Comparison of ENCODE assay signal across 1 cellular context in the genomic region with DNA sequence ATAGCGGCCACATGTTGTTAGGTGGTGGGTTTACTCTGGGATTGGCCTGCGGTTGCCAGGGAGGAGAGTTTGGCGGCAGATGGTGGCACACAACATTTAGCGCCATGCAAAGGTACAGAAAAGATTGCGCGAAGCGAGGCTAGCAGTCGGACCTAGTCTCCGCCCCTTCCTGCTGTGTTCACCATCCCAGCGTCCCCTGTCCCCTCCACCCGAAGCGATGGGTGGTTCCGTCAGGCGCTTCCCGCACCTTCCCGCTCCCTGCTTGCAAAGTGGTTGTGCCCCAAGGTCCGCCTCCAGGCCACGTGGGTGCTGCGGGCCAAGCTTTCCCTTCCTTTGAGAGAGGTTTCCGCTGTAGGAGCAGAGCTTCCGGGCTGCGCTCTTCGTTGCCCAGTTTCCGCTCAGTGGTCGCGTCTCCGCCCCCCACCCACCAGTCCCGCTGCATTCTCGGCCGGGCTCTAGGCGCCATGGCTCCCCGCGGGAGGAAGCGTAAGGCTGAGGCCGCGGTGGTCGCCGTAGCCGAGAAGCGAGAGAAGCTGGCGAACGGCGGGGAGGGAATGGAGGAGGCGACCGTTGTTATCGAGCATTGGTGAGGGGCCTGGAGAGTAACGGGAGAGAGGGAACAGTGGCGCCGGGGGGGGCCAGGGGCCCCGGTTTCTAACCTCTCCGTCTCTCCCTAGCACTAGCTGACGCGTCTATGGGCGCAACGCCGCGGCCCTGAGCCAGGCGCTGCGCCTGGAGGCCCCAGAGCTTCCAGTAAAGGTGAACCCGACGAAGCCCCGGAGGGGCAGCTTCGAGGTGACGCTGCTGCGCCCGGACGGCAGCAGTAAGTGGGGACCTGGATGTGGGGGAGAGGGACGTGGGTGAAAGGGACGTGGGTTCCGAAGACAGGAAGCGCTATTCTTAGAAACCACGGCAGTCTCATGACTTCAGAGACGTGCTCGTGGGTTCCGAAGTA.
TF ChIP-seq lines count a peak whose summit lies in the region.

A gene with protein sequence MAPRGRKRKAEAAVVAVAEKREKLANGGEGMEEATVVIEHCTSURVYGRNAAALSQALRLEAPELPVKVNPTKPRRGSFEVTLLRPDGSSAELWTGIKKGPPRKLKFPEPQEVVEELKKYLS (plus strand): TSS at position 360 of the 955 bp plus-strand sequence. CDS start 105 bp downstream, at position 465.

TF ChIP-seq in HepG2, 621 proteins besides CTCF, POLR2A, EP300 and RAD21 (continued from another document and continues in another):
- TF ChIP-seq, protein P1, sequence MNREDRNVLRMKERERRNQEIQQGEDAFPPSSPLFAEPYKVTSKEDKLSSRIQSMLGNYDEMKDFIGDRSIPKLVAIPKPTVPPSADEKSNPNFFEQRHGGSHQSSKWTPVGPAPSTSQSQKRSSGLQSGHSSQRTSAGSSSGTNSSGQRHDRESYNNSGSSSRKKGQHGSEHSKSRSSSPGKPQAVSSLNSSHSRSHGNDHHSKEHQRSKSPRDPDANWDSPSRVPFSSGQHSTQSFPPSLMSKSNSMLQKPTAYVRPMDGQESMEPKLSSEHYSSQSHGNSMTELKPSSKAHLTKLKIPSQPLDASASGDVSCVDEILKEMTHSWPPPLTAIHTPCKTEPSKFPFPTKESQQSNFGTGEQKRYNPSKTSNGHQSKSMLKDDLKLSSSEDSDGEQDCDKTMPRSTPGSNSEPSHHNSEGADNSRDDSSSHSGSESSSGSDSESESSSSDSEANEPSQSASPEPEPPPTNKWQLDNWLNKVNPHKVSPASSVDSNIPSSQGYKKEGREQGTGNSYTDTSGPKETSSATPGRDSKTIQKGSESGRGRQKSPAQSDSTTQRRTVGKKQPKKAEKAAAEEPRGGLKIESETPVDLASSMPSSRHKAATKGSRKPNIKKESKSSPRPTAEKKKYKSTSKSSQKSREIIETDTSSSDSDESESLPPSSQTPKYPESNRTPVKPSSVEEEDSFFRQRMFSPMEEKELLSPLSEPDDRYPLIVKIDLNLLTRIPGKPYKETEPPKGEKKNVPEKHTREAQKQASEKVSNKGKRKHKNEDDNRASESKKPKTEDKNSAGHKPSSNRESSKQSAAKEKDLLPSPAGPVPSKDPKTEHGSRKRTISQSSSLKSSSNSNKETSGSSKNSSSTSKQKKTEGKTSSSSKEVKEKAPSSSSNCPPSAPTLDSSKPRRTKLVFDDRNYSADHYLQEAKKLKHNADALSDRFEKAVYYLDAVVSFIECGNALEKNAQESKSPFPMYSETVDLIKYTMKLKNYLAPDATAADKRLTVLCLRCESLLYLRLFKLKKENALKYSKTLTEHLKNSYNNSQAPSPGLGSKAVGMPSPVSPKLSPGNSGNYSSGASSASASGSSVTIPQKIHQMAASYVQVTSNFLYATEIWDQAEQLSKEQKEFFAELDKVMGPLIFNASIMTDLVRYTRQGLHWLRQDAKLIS (CRISPR knock-in tag; IDR thresholded peaks at IDR 0.05), result no peak
- TF ChIP-seq ZSCAN21 (CRISPR knock-in tag; IDR thresholded peaks at IDR 0.05; ENCODE audit: borderline replicate concordance) (peak; percentile 55; the same call in 1 of the 2 replicates), ZNF331 (CRISPR knock-in tag; IDR thresholded peaks at IDR 0.05) (peak; percentile 80; the same call in 1 of the 2 replicates), ZSCAN25 (CRISPR knock-in tag; IDR thresholded peaks at IDR 0.05) (peak; percentile 41; the same call in 1 of the 2 replicates), ARNT2 (CRISPR knock-in tag; IDR thresholded peaks at IDR 0.05; ENCODE audit: low read depth) (0 out of 2 replicates have a peak, but pooled peaks have one; percentile 15), MXD4 (CRISPR knock-in tag; IDR thresholded peaks at IDR 0.05) (peak; percentile 76; the same call in 1 of the 2 replicates), IRF2 (CRISPR knock-in tag; IDR thresholded peaks at IDR 0.05) (peak; percentile 84), CBFB (CRISPR knock-in tag; IDR thresholded peaks at IDR 0.05) (peak; percentile 45; the same call in 1 of the 2 replicates), NRL (CRISPR knock-in tag; IDR thresholded peaks at IDR 0.05; ENCODE audit: borderline replicate concordance) (peak; percentile 44; the same call in 1 of the 2 replicates), KMT2A (CRISPR knock-in tag; IDR thresholded peaks at IDR 0.05) (peak; percentile 79; the same call in 1 of the 2 replicates), CEBPG (CRISPR knock-in tag; IDR thresholded peaks at IDR 0.05) (peak; percentile 24; the same call in 1 of the 2 replicates), KDM5B (CRISPR knock-in tag; IDR thresholded peaks at IDR 0.05; ENCODE audit: borderline replicate concordance) (peak; percentile 44; the same call in 1 of the 2 replicates), ZNF136 (CRISPR knock-in tag; IDR thresholded peaks at IDR 0.05; ENCODE audit: low read depth) (0 out of 2 replicates have a peak, but pooled peaks have one; percentile 39), ZBTB7B (CRISPR knock-in tag; IDR thresholded peaks at IDR 0.05) (peak; percentile 87), SP2 (CRISPR knock-in tag; IDR thresholded peaks at IDR 0.05) (peak; percentile 60; the same call in 1 of the 2 replicates), ZNF883 (CRISPR knock-in tag; IDR thresholded peaks at IDR 0.05; ENCODE audit: not compliant biosample characterization) (peak; percentile 36), MIER3 (CRISPR knock-in tag; IDR thresholded peaks at IDR 0.05; ENCODE audit: borderline replicate concordance) (peak; percentile 77; the same call in 1 of the 2 replicates)
- TF ChIP-seq, protein P2, sequence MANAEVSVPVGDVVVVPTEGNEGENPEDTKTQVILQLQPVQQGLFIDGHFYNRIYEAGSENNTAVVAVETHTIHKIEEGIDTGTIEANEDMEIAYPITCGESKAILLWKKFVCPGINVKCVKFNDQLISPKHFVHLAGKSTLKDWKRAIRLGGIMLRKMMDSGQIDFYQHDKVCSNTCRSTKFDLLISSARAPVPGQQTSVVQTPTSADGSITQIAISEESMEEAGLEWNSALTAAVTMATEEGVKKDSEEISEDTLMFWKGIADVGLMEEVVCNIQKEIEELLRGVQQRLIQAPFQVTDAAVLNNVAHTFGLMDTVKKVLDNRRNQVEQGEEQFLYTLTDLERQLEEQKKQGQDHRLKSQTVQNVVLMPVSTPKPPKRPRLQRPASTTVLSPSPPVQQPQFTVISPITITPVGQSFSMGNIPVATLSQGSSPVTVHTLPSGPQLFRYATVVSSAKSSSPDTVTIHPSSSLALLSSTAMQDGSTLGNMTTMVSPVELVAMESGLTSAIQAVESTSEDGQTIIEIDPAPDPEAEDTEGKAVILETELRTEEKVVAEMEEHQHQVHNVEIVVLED (CRISPR knock-in tag; IDR thresholded peaks at IDR 0.05; ENCODE audit: borderline replicate concordance), result peak; percentile 76; the same call in 1 of the 2 replicates
- TF ChIP-seq, protein P3, sequence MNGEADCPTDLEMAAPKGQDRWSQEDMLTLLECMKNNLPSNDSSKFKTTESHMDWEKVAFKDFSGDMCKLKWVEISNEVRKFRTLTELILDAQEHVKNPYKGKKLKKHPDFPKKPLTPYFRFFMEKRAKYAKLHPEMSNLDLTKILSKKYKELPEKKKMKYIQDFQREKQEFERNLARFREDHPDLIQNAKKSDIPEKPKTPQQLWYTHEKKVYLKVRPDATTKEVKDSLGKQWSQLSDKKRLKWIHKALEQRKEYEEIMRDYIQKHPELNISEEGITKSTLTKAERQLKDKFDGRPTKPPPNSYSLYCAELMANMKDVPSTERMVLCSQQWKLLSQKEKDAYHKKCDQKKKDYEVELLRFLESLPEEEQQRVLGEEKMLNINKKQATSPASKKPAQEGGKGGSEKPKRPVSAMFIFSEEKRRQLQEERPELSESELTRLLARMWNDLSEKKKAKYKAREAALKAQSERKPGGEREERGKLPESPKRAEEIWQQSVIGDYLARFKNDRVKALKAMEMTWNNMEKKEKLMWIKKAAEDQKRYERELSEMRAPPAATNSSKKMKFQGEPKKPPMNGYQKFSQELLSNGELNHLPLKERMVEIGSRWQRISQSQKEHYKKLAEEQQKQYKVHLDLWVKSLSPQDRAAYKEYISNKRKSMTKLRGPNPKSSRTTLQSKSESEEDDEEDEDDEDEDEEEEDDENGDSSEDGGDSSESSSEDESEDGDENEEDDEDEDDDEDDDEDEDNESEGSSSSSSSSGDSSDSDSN (CRISPR knock-in tag; IDR thresholded peaks at IDR 0.05), result peak; percentile 91
- TF ChIP-seq, protein P4, sequence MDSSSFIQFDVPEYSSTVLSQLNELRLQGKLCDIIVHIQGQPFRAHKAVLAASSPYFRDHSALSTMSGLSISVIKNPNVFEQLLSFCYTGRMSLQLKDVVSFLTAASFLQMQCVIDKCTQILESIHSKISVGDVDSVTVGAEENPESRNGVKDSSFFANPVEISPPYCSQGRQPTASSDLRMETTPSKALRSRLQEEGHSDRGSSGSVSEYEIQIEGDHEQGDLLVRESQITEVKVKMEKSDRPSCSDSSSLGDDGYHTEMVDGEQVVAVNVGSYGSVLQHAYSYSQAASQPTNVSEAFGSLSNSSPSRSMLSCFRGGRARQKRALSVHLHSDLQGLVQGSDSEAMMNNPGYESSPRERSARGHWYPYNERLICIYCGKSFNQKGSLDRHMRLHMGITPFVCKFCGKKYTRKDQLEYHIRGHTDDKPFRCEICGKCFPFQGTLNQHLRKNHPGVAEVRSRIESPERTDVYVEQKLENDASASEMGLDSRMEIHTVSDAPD (CRISPR knock-in tag; IDR thresholded peaks at IDR 0.05), result no peak
- TF ChIP-seq, protein P5, sequence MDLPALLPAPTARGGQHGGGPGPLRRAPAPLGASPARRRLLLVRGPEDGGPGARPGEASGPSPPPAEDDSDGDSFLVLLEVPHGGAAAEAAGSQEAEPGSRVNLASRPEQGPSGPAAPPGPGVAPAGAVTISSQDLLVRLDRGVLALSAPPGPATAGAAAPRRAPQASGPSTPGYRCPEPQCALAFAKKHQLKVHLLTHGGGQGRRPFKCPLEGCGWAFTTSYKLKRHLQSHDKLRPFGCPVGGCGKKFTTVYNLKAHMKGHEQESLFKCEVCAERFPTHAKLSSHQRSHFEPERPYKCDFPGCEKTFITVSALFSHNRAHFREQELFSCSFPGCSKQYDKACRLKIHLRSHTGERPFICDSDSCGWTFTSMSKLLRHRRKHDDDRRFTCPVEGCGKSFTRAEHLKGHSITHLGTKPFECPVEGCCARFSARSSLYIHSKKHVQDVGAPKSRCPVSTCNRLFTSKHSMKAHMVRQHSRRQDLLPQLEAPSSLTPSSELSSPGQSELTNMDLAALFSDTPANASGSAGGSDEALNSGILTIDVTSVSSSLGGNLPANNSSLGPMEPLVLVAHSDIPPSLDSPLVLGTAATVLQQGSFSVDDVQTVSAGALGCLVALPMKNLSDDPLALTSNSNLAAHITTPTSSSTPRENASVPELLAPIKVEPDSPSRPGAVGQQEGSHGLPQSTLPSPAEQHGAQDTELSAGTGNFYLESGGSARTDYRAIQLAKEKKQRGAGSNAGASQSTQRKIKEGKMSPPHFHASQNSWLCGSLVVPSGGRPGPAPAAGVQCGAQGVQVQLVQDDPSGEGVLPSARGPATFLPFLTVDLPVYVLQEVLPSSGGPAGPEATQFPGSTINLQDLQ (CRISPR knock-in tag; IDR thresholded peaks at IDR 0.05), result 0 out of 2 replicates have a peak, but pooled peaks have one; percentile 57
- TF ChIP-seq, protein P6, sequence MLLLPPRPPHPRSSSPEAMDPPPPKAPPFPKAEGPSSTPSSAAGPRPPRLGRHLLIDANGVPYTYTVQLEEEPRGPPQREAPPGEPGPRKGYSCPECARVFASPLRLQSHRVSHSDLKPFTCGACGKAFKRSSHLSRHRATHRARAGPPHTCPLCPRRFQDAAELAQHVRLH (CRISPR knock-in tag; IDR thresholded peaks at IDR 0.05; ENCODE audit: borderline replicate concordance, low read depth), result no peak
- TF ChIP-seq, protein P7, sequence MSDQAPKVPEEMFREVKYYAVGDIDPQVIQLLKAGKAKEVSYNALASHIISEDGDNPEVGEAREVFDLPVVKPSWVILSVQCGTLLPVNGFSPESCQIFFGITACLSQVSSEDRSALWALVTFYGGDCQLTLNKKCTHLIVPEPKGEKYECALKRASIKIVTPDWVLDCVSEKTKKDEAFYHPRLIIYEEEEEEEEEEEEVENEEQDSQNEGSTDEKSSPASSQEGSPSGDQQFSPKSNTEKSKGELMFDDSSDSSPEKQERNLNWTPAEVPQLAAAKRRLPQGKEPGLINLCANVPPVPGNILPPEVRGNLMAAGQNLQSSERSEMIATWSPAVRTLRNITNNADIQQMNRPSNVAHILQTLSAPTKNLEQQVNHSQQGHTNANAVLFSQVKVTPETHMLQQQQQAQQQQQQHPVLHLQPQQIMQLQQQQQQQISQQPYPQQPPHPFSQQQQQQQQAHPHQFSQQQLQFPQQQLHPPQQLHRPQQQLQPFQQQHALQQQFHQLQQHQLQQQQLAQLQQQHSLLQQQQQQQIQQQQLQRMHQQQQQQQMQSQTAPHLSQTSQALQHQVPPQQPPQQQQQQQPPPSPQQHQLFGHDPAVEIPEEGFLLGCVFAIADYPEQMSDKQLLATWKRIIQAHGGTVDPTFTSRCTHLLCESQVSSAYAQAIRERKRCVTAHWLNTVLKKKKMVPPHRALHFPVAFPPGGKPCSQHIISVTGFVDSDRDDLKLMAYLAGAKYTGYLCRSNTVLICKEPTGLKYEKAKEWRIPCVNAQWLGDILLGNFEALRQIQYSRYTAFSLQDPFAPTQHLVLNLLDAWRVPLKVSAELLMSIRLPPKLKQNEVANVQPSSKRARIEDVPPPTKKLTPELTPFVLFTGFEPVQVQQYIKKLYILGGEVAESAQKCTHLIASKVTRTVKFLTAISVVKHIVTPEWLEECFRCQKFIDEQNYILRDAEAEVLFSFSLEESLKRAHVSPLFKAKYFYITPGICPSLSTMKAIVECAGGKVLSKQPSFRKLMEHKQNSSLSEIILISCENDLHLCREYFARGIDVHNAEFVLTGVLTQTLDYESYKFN (CRISPR knock-in tag; conservative IDR thresholded peaks at IDR 0.05), result peak; percentile 40; the same call in 1 of the 2 replicates
- TF ChIP-seq, protein P8, sequence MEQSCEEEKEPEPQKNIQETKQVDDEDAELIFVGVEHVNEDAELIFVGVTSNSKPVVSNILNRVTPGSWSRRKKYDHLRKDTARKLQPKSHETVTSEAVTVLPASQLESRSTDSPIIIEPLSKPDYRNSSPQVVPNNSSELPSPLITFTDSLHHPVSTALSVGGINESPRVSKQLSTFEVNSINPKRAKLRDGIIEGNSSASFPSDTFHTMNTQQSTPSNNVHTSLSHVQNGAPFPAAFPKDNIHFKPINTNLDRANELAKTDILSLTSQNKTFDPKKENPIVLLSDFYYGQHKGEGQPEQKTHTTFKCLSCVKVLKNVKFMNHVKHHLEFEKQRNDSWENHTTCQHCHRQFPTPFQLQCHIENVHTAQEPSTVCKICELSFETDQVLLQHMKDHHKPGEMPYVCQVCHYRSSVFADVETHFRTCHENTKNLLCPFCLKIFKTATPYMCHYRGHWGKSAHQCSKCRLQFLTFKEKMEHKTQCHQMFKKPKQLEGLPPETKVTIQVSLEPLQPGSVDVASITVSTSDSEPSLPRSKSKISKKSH (CRISPR knock-in tag; IDR thresholded peaks at IDR 0.05; ENCODE audit: borderline replicate concordance), result 0 out of 2 replicates have a peak, but pooled peaks have one; percentile 20
- TF ChIP-seq, protein P9, sequence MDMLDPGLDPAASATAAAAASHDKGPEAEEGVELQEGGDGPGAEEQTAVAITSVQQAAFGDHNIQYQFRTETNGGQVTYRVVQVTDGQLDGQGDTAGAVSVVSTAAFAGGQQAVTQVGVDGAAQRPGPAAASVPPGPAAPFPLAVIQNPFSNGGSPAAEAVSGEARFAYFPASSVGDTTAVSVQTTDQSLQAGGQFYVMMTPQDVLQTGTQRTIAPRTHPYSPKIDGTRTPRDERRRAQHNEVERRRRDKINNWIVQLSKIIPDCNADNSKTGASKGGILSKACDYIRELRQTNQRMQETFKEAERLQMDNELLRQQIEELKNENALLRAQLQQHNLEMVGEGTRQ (IDR thresholded peaks at IDR 0.05; ENCODE audit: low read depth, low read length), result 0 out of 2 replicates have a peak, but pooled peaks have one; percentile 52
- TF ChIP-seq, protein P9 (CRISPR knock-in tag; IDR thresholded peaks at IDR 0.05; ENCODE audit: borderline replicate concordance), result peak; percentile 83; the same call in 1 of the 2 replicates
